In genomic region chr10:123391275-123392028, GRCh38 we compare ENCODE assay signal across 13 cellular contexts.
DNase-seq lines count a peak whose midpoint lies in the region; ATAC-seq and TF ChIP-seq lines count a peak whose summit lies in the region.
"Had no signal": no experiment of that assay in that cellular context is flagged by ENCODE, and none has a peak within 500 bp of the region (broad histone marks: within the 10 kb centered on the region; RNA-seq: fewer than 3 reads in every experiment).

No MANE protein-coding gene starts in this region.

- ATAC-seq in GM19467 (IDR thresholded peaks at IDR 0.05; ENCODE audit: unreplicated experiment) (peak; percentile 22), HG02938 (IDR thresholded peaks at IDR 0.05; ENCODE audit: unreplicated experiment) (peak; percentile 37)

- TF ChIP-seq CTCF in GM13976 (IDR thresholded peaks at IDR 0.05; ENCODE audit: borderline replicate concordance, control extremely low read depth, extremely low read depth, insufficient read depth, missing control alignments), result no peak

- in situ Hi-C loops in GM13976 (cut with MboI; ENCODE audit: low sequenced_read_pairs, unreplicated experiment), result loop anchor here (5.0 kb wide), 2 partner anchors 161 to 239 kb away; partner anchors contain the start of gene BUB3

- DNase-seq in GM13976 (ENCODE audit: low spot score) (peak; percentile 64), NCI-H2171 (lab: John Stamatoyannopoulos, UW) (peak; percentile 52), NCI-H2029 treated with DMSO at 0.1 percent for 48 hours (lab: John Stamatoyannopoulos, UW) (no peak), cerebellar nuclear complex (lab: John Stamatoyannopoulos, UW) (no peak), A172 (ENCODE audit: low spot score) (no peak)
- no peak for DNase-seq in stimulated activated CD4-positive, alpha-beta T cell treated with anti-CD3 and anti-CD28 coated beads, Interleukin-4, amount 100 ng/mL, for 1 hour
- DNase-seq: activated CD4-positive, alpha-beta T cell treated with anti-CD3 and anti-CD28 coated beads for 1 hour; activated gamma-delta T cell; C1 segment of cervical spinal cord; cortex of kidney; SJCRH30 had no signal

Comparison
In these comparisons a context has a peak if more than half of its experiments do, and no peak if none do; other contexts are left out.
1. DNase-seq: peak in GM13976 (single experiment) and NCI-H2171 (single experiment); none in NCI-H2029 treated with DMSO at 0.1 percent for 48 hours (single experiment), stimulated activated CD4-positive, alpha-beta T cell treated with anti-CD3 and anti-CD28 coated beads, Interleukin-4, amount 100 ng/mL, for 1 hour (single experiment), cerebellar nuclear complex (0 of 2) and A172 (single experiment).